Comparison of ENCODE assay signal across 1 cellular context in the genomic region with DNA sequence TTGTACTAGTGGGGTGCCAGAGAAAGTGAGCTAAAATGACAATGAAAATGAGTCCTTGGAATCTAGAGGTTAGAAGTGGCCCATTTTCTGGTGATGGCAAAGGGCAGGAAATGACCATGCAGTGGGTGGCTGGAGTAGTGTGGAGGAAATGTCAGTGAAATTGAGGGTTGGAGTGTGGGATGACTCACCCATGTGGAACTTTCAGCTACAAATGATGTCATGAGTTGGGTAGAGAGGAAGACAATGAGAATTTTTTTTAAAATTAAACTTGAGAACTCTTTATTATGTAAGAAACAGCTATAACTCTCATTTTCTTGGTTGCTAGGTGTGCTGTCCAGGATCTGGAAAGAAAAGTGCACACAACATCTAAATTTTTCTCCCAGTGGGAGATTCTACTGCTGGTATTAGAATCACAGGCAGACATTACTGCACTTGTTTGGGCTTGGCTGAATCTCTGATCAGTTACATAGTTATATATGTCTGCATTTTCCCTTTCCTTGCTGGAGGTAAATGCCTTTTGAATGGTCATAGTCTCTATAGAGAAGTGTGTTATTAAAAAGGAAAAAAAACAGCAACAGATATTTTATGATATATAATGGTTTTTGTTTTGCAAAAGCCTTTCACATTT.
TF ChIP-seq lines count a peak whose summit lies in the region.

No MANE protein-coding gene starts in this region.

TF ChIP-seq in K562, 482 proteins besides CTCF, POLR2A, EP300 and RAD21 (continued from another document and continues in another):
- TF ChIP-seq, protein P1, sequence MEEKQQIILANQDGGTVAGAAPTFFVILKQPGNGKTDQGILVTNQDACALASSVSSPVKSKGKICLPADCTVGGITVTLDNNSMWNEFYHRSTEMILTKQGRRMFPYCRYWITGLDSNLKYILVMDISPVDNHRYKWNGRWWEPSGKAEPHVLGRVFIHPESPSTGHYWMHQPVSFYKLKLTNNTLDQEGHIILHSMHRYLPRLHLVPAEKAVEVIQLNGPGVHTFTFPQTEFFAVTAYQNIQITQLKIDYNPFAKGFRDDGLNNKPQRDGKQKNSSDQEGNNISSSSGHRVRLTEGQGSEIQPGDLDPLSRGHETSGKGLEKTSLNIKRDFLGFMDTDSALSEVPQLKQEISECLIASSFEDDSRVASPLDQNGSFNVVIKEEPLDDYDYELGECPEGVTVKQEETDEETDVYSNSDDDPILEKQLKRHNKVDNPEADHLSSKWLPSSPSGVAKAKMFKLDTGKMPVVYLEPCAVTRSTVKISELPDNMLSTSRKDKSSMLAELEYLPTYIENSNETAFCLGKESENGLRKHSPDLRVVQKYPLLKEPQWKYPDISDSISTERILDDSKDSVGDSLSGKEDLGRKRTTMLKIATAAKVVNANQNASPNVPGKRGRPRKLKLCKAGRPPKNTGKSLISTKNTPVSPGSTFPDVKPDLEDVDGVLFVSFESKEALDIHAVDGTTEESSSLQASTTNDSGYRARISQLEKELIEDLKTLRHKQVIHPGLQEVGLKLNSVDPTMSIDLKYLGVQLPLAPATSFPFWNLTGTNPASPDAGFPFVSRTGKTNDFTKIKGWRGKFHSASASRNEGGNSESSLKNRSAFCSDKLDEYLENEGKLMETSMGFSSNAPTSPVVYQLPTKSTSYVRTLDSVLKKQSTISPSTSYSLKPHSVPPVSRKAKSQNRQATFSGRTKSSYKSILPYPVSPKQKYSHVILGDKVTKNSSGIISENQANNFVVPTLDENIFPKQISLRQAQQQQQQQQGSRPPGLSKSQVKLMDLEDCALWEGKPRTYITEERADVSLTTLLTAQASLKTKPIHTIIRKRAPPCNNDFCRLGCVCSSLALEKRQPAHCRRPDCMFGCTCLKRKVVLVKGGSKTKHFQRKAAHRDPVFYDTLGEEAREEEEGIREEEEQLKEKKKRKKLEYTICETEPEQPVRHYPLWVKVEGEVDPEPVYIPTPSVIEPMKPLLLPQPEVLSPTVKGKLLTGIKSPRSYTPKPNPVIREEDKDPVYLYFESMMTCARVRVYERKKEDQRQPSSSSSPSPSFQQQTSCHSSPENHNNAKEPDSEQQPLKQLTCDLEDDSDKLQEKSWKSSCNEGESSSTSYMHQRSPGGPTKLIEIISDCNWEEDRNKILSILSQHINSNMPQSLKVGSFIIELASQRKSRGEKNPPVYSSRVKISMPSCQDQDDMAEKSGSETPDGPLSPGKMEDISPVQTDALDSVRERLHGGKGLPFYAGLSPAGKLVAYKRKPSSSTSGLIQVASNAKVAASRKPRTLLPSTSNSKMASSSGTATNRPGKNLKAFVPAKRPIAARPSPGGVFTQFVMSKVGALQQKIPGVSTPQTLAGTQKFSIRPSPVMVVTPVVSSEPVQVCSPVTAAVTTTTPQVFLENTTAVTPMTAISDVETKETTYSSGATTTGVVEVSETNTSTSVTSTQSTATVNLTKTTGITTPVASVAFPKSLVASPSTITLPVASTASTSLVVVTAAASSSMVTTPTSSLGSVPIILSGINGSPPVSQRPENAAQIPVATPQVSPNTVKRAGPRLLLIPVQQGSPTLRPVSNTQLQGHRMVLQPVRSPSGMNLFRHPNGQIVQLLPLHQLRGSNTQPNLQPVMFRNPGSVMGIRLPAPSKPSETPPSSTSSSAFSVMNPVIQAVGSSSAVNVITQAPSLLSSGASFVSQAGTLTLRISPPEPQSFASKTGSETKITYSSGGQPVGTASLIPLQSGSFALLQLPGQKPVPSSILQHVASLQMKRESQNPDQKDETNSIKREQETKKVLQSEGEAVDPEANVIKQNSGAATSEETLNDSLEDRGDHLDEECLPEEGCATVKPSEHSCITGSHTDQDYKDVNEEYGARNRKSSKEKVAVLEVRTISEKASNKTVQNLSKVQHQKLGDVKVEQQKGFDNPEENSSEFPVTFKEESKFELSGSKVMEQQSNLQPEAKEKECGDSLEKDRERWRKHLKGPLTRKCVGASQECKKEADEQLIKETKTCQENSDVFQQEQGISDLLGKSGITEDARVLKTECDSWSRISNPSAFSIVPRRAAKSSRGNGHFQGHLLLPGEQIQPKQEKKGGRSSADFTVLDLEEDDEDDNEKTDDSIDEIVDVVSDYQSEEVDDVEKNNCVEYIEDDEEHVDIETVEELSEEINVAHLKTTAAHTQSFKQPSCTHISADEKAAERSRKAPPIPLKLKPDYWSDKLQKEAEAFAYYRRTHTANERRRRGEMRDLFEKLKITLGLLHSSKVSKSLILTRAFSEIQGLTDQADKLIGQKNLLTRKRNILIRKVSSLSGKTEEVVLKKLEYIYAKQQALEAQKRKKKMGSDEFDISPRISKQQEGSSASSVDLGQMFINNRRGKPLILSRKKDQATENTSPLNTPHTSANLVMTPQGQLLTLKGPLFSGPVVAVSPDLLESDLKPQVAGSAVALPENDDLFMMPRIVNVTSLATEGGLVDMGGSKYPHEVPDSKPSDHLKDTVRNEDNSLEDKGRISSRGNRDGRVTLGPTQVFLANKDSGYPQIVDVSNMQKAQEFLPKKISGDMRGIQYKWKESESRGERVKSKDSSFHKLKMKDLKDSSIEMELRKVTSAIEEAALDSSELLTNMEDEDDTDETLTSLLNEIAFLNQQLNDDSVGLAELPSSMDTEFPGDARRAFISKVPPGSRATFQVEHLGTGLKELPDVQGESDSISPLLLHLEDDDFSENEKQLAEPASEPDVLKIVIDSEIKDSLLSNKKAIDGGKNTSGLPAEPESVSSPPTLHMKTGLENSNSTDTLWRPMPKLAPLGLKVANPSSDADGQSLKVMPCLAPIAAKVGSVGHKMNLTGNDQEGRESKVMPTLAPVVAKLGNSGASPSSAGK (IDR thresholded peaks at IDR 0.05) = peak; percentile 27; the same call in 1 of the 2 replicates
- TF ChIP-seq LCOR (CRISPR knock-in tag; IDR thresholded peaks at IDR 0.05) (no peak), ZNF232 (CRISPR knock-in tag; IDR thresholded peaks at IDR 0.05) (no peak), RFX5 (IDR thresholded peaks at IDR 0.05; ENCODE audit: low read depth, low read length) (no peak), CHD4 (IDR thresholded peaks at IDR 0.05; ENCODE audit: insufficient read depth, insufficient replicate concordance, low read depth, low read length, poor library complexity, severe bottlenecking) (no peak)
- TF ChIP-seq, protein P2, sequence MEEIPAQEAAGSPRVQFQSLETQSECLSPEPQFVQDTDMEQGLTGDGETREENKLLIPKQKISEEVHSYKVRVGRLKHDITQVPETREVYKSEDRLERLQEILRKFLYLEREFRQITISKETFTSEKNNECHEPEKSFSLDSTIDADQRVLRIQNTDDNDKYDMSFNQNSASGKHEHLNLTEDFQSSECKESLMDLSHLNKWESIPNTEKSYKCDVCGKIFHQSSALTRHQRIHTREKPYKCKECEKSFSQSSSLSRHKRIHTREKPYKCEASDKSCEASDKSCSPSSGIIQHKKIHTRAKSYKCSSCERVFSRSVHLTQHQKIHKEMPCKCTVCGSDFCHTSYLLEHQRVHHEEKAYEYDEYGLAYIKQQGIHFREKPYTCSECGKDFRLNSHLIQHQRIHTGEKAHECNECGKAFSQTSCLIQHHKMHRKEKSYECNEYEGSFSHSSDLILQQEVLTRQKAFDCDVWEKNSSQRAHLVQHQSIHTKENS (CRISPR knock-in tag; IDR thresholded peaks at IDR 0.05) = no peak
- TF ChIP-seq, protein P3, sequence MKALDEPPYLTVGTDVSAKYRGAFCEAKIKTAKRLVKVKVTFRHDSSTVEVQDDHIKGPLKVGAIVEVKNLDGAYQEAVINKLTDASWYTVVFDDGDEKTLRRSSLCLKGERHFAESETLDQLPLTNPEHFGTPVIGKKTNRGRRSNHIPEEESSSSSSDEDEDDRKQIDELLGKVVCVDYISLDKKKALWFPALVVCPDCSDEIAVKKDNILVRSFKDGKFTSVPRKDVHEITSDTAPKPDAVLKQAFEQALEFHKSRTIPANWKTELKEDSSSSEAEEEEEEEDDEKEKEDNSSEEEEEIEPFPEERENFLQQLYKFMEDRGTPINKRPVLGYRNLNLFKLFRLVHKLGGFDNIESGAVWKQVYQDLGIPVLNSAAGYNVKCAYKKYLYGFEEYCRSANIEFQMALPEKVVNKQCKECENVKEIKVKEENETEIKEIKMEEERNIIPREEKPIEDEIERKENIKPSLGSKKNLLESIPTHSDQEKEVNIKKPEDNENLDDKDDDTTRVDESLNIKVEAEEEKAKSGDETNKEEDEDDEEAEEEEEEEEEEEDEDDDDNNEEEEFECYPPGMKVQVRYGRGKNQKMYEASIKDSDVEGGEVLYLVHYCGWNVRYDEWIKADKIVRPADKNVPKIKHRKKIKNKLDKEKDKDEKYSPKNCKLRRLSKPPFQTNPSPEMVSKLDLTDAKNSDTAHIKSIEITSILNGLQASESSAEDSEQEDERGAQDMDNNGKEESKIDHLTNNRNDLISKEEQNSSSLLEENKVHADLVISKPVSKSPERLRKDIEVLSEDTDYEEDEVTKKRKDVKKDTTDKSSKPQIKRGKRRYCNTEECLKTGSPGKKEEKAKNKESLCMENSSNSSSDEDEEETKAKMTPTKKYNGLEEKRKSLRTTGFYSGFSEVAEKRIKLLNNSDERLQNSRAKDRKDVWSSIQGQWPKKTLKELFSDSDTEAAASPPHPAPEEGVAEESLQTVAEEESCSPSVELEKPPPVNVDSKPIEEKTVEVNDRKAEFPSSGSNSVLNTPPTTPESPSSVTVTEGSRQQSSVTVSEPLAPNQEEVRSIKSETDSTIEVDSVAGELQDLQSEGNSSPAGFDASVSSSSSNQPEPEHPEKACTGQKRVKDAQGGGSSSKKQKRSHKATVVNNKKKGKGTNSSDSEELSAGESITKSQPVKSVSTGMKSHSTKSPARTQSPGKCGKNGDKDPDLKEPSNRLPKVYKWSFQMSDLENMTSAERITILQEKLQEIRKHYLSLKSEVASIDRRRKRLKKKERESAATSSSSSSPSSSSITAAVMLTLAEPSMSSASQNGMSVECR (CRISPR knock-in tag; IDR thresholded peaks at IDR 0.05) = no peak
- TF ChIP-seq, protein P4, sequence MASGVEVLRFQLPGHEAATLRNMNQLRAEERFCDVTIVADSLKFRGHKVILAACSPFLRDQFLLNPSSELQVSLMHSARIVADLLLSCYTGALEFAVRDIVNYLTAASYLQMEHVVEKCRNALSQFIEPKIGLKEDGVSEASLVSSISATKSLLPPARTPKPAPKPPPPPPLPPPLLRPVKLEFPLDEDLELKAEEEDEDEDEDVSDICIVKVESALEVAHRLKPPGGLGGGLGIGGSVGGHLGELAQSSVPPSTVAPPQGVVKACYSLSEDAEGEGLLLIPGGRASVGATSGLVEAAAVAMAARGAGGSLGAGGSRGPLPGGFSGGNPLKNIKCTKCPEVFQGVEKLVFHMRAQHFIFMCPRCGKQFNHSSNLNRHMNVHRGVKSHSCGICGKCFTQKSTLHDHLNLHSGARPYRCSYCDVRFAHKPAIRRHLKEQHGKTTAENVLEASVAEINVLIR (CRISPR knock-in tag; IDR thresholded peaks at IDR 0.05) = no peak
- TF ChIP-seq, protein P5, sequence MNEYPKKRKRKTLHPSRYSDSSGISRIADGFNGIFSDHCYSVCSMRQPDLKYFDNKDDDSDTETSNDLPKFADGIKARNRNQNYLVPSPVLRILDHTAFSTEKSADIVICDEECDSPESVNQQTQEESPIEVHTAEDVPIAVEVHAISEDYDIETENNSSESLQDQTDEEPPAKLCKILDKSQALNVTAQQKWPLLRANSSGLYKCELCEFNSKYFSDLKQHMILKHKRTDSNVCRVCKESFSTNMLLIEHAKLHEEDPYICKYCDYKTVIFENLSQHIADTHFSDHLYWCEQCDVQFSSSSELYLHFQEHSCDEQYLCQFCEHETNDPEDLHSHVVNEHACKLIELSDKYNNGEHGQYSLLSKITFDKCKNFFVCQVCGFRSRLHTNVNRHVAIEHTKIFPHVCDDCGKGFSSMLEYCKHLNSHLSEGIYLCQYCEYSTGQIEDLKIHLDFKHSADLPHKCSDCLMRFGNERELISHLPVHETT (CRISPR knock-in tag; conservative IDR thresholded peaks at IDR 0.05 in 1 of 2, IDR thresholded peaks at IDR 0.05 in 1 of 2) = peak in 1 of 2 experiments; percentile 51; a peak in 1 of 4 replicates
- TF ChIP-seq, protein P6, sequence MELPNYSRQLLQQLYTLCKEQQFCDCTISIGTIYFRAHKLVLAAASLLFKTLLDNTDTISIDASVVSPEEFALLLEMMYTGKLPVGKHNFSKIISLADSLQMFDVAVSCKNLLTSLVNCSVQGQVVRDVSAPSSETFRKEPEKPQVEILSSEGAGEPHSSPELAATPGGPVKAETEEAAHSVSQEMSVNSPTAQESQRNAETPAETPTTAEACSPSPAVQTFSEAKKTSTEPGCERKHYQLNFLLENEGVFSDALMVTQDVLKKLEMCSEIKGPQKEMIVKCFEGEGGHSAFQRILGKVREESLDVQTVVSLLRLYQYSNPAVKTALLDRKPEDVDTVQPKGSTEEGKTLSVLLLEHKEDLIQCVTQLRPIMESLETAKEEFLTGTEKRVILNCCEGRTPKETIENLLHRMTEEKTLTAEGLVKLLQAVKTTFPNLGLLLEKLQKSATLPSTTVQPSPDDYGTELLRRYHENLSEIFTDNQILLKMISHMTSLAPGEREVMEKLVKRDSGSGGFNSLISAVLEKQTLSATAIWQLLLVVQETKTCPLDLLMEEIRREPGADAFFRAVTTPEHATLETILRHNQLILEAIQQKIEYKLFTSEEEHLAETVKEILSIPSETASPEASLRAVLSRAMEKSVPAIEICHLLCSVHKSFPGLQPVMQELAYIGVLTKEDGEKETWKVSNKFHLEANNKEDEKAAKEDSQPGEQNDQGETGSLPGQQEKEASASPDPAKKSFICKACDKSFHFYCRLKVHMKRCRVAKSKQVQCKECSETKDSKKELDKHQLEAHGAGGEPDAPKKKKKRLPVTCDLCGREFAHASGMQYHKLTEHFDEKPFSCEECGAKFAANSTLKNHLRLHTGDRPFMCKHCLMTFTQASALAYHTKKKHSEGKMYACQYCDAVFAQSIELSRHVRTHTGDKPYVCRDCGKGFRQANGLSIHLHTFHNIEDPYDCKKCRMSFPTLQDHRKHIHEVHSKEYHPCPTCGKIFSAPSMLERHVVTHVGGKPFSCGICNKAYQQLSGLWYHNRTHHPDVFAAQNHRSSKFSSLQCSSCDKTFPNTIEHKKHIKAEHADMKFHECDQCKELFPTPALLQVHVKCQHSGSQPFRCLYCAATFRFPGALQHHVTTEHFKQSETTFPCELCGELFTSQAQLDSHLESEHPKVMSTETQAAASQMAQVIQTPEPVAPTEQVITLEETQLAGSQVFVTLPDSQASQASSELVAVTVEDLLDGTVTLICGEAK (IDR thresholded peaks at IDR 0.05) = no peak
- TF ChIP-seq, protein P6 (CRISPR knock-in tag; IDR thresholded peaks at IDR 0.05) = no peak
